Comparison of ENCODE assay signal across 1 cellular context in genomic region chr1:1132928-1133750, GRCh38.
TF ChIP-seq lines count a peak whose summit lies in the region.

No MANE protein-coding gene starts in this region.

TF ChIP-seq in WTC11, 78 proteins besides CTCF, POLR2A, EP300 and RAD21 (continued from another document):
- TF ChIP-seq ZNF532 (CRISPR knock-in tag; IDR thresholded peaks at IDR 0.05; ENCODE audit: borderline replicate concordance) (no peak), ZNF317 (CRISPR knock-in tag; IDR thresholded peaks at IDR 0.05; ENCODE audit: borderline replicate concordance, low read depth) (no peak), E2F4 (CRISPR knock-in tag; IDR thresholded peaks at IDR 0.05; ENCODE audit: borderline replicate concordance, low read depth) (no peak), MAX (CRISPR knock-in tag; IDR thresholded peaks at IDR 0.05) (no peak), HMGXB4 (CRISPR knock-in tag; IDR thresholded peaks at IDR 0.05) (no peak), ELF4 (CRISPR knock-in tag; IDR thresholded peaks at IDR 0.05; ENCODE audit: low read depth) (no peak), ZNF425 (CRISPR knock-in tag; conservative IDR thresholded peaks at IDR 0.05) (no peak), CREM (CRISPR knock-in tag; IDR thresholded peaks at IDR 0.05) (no peak), ZNF512 (CRISPR knock-in tag; IDR thresholded peaks at IDR 0.05; ENCODE audit: borderline replicate concordance) (no peak), NR2C2 (CRISPR knock-in tag; IDR thresholded peaks at IDR 0.05) (no peak), ZBTB21 (CRISPR knock-in tag; IDR thresholded peaks at IDR 0.05; ENCODE audit: borderline replicate concordance) (no peak)
TF ChIP-seq in WTC11: peak in this region for 0.
